In the genomic region with DNA sequence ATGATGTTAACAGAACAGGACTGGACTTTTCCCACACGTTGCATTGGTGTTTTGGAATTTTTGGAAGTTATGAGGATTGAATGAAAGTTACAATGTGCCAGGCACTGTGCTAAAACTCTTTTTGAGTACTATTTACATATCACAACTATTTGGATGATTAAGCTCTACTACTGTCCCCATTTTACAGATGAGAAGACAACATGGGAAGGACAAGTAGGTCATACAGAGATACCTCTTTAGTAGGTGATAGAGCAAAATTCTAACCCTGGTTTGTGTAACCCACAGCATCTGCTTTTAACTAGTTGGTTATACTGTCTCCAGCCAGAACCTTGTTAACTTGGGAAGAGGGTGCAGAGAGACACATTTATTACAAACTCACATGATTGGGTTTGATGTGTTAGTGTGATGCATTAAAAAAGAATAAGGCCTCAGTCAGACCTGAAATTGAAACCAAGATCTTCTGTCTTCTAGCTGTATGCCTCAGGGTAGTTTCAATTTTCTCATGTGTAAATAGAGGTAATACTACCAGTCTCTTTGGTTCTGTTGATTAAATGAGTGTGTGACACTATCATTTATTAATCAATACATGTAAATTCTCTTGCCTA, we compare ENCODE assay signal across 7 cellular contexts. TPM values are rescaled to one million over a fixed set of nuclear protein-coding genes. Genes with fewer than 3 reads are reported as not detected.
A peak's percentile ranks its signal among the peaks of the same experiment; 100 is the strongest.
DNase-seq lines count a peak whose midpoint lies in the region; ATAC-seq and TF ChIP-seq lines count a peak whose summit lies in the region.

No MANE protein-coding gene starts in this region.

- H3K27me3 ChIP-seq in WERI-Rb-1 (ENCODE audit: insufficient read depth, low read depth, severe bottlenecking), result no peaks in the 10 kb centered on the region

- H3K4me3 Mint-ChIP-seq in activated CD4-positive, alpha-beta memory T cell treated with anti-CD3 and anti-CD28 coated beads for 36 hours, result peak overlapping the region; percentile 75
- peak overlapping the region in 7 of 8 donors; percentile 7 to 88 (median 74) for H3K4me3 Mint-ChIP-seq in naive B cell

- CTCF ChIA-PET in activated CD4-positive, alpha-beta memory T cell treated with anti-CD3 and anti-CD28 coated beads for 36 hours (lab: Charles Lee), result interaction anchor here (1.3 to 3.7 kb wide), 2 partner anchors 39 to 198 kb away, joined by 5 to 25 read pairs; no protein-coding TSS in a partner anchor

- peaks cover 10% of the 10 kb centered on the region for H3K4me1 Mint-ChIP-seq in activated CD4-positive, alpha-beta memory T cell treated with anti-CD3 and anti-CD28 coated beads for 36 hours (ENCODE audit: low read depth)
- peaks cover 7 to 12% (median 8%) of the 10 kb centered on the region in 3 donors for H3K4me1 Mint-ChIP-seq in naive B cell

- no peak for TF ChIP-seq CTCF in WERI-Rb-1 (IDR thresholded peaks at IDR 0.05; ENCODE audit: low read depth, low read length)

- H3K36me3 ChIP-seq in WERI-Rb-1, result peaks cover 35% of the 10 kb centered on the region

- H3K9me3 ChIP-seq in WERI-Rb-1 (ENCODE audit: severe bottlenecking), result no peaks in the 10 kb centered on the region

- intact Hi-C loops in activated CD4-positive, alpha-beta memory T cell treated with anti-CD3 and anti-CD28 coated beads for 36 hours (cut with micrococcal nuclease), result loop anchor here (1.0 to 10.0 kb wide), 4 partner anchors 73 to 835 kb away; a partner anchor contains a TSS

- H3K9me3 Mint-ChIP-seq in activated CD4-positive, alpha-beta memory T cell treated with anti-CD3 and anti-CD28 coated beads for 36 hours, result no peaks in the 10 kb centered on the region
- H3K9me3 Mint-ChIP-seq in naive B cell, result no peaks in the 10 kb centered on the region

- POLR2A ChIA-PET in activated CD4-positive, alpha-beta memory T cell treated with anti-CD3 and anti-CD28 coated beads for 36 hours (lab: Charles Lee), result interaction anchor here (0.7 to 3.1 kb wide), 3 partner anchors 145 to 248 kb away, joined by 3 to 19 read pairs (median 4); a partner anchor contains a TSS

- no peak for DNase-seq in activated CD4-positive, alpha-beta memory T cell treated with anti-CD3 and anti-CD28 coated beads for 36 hours
- no peak for DNase-seq in naive B cell
- no peak for DNase-seq in caudate nucleus (lab: John Stamatoyannopoulos, UW)
- no peak for DNase-seq in G401 (ENCODE audit: low spot score)
- no peak for DNase-seq in WERI-Rb-1

- H3K36me3 Mint-ChIP-seq in activated CD4-positive, alpha-beta memory T cell treated with anti-CD3 and anti-CD28 coated beads for 36 hours, result peaks cover 16% of the 10 kb centered on the region
- H3K36me3 Mint-ChIP-seq in naive B cell, result peaks cover 3 to 10% of the 10 kb centered on the region in 2 donors

- peaks cover 2% of the 10 kb centered on the region for H3K27me3 Mint-ChIP-seq in activated CD4-positive, alpha-beta memory T cell treated with anti-CD3 and anti-CD28 coated beads for 36 hours
- peaks cover 0 to 3% (median 2%) of the 10 kb centered on the region in 3 donors for H3K27me3 Mint-ChIP-seq in naive B cell

- H3K27ac ChIP-seq in caudate nucleus (ENCODE audit: low read depth, low read length) (no peak overlapping the region), WERI-Rb-1 (no peak overlapping the region)

- in situ Hi-C loops in G401 (cut with HindIII; ENCODE audit: low sequenced_read_pairs), result no loop called here

- H3K4me3 ChIP-seq in WERI-Rb-1 (ENCODE audit: low read depth, low read length), result no peak overlapping the region

- ATAC-seq in GM18873 (IDR thresholded peaks at IDR 0.05; ENCODE audit: low FRiP score, unreplicated experiment) (peak; percentile 41), HG02840 (IDR thresholded peaks at IDR 0.05; ENCODE audit: low FRiP score, unreplicated experiment) (peak; percentile 30), naive B cell (ENCODE audit: low read depth in 2 of 2) (no peak)

- H3K27ac Mint-ChIP-seq in activated CD4-positive, alpha-beta memory T cell treated with anti-CD3 and anti-CD28 coated beads for 36 hours, result no peak overlapping the region
- peak overlapping the region in 4 of 6 donors; percentile 33 to 93 (median 60) for H3K27ac Mint-ChIP-seq in naive B cell

RNA-seq across cellular contexts. Expression of a gene that starts 1.4 kb away (rescaled TPM):
- 100 to 1,000 TPM; 130 to 143 TPM for total RNA-seq in activated CD4-positive, alpha-beta memory T cell treated with anti-CD3 and anti-CD28 coated beads for 36 hours
- 100 to 1,000 TPM; 192 to 261 (median 230) TPM for polyA plus RNA-seq in naive B cell (ENCODE audit: low read depth in 6 of 6)
- 127 and 148 TPM in 2 replicates for total RNA-seq in G401 (2014; rRNA removed; shearing (Covaris generic))

Comparison
In these comparisons a context has a peak if more than half of its experiments do, and no peak if none do; other contexts are left out.
1. ATAC-seq: peak in GM18873 (single experiment) and HG02840 (single experiment); none in naive B cell (0 of 2).